In the genomic region with DNA sequence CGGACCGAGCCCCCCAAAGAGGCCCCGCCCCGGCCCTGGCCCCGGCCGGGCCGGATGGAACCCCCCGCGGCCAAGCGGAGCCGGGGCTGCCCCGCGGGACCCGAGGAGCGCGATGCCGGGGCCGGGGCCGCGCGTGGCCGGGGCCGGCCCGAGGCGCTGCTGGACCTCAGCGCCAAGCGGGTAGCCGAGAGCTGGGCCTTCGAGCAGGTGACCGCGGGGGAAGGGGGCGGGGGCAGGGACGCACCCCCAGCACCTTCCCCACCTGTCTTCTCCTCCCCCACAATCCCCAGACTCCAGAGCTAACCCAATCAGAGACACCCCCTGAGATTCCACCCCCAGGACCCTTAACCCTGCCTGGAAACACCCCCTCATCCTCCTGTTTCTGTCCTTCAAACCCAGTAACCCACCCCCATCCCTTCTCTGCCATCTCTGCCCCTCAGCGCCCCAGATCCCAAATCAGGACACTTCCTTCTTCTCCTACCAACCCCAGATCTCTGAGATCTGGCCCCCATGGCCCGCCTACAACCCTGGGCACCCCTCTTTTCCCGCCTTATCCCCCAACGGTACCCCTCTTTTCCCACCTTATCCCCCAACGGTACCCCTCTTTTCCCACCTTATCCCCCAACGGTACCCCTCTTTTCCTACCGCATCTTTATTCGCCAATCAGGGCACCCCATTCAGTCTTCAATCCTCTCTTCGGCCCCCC, we compare ENCODE assay signal across 8 cellular contexts. TPM values are rescaled to one million over a fixed set of nuclear protein-coding genes. Genes with fewer than 3 reads are reported as not detected.
DNase-seq lines count a peak whose midpoint lies in the region; ATAC-seq and TF ChIP-seq lines count a peak whose summit lies in the region.

No MANE protein-coding gene starts in this region.

- no peaks in the 10 kb centered on the region for H3K4me1 ChIP-seq in BE2C

- H3K9me3 ChIP-seq in BE2C: no peaks in the 10 kb centered on the region

- no peaks in the 10 kb centered on the region for H3K27me3 ChIP-seq in BE2C

- H3K36me3 ChIP-seq in BE2C: no peaks in the 10 kb centered on the region

- no peaks in the 10 kb centered on the region for H3K9me3 Mint-ChIP-seq in activated T-helper 2 cell treated with anti-CD3 and anti-CD28 coated beads, Interferon-gamma antibody, Interleukin-2, Interleukin-4, amounts not matched to agents 10 μg/mL and 5 μg/mL and 100 μg/mL, durations not matched to agents 14 hours and 24 hours and 36 hours

- peak overlapping the region; percentile 80 for H3K4me3 Mint-ChIP-seq in activated T-helper 2 cell treated with anti-CD3 and anti-CD28 coated beads, Interferon-gamma antibody, Interleukin-2, Interleukin-4, amounts not matched to agents 10 μg/mL and 5 μg/mL and 100 μg/mL, durations not matched to agents 14 hours and 24 hours and 36 hours (ENCODE audit: low read depth)

- intact Hi-C loops in activated T-helper 2 cell treated with anti-CD3 and anti-CD28 coated beads, Interferon-gamma antibody, Interleukin-2, Interleukin-4, amounts not matched to agents 10 μg/mL and 5 μg/mL and 100 μg/mL, durations not matched to agents 14 hours and 24 hours and 36 hours (cut with micrococcal nuclease): loop anchor here (1.0 kb wide), 2 partner anchors 21 to 38 kb away; partner anchors contain the start of gene C19orf53

- H3K27ac Mint-ChIP-seq in activated T-helper 2 cell treated with anti-CD3 and anti-CD28 coated beads, Interferon-gamma antibody, Interleukin-2, Interleukin-4, amounts not matched to agents 10 μg/mL and 5 μg/mL and 100 μg/mL, durations not matched to agents 14 hours and 24 hours and 36 hours: peak overlapping the region; percentile 62

- H3K36me3 Mint-ChIP-seq in activated T-helper 2 cell treated with anti-CD3 and anti-CD28 coated beads, Interferon-gamma antibody, Interleukin-2, Interleukin-4, amounts not matched to agents 10 μg/mL and 5 μg/mL and 100 μg/mL, durations not matched to agents 14 hours and 24 hours and 36 hours (ENCODE audit: low read depth): peaks cover 2% of the 10 kb centered on the region

- H3K27me3 Mint-ChIP-seq in activated T-helper 2 cell treated with anti-CD3 and anti-CD28 coated beads, Interferon-gamma antibody, Interleukin-2, Interleukin-4, amounts not matched to agents 10 μg/mL and 5 μg/mL and 100 μg/mL, durations not matched to agents 14 hours and 24 hours and 36 hours (ENCODE audit: low read depth): no peaks in the 10 kb centered on the region

- ATAC-seq in GM19043 (IDR thresholded peaks at IDR 0.05; ENCODE audit: low read depth, unreplicated experiment) (peak; percentile 28), HG03280 (IDR thresholded peaks at IDR 0.05; ENCODE audit: unreplicated experiment) (peak; percentile 35)

- H3K27ac ChIP-seq in skin epidermis: peak overlapping the region; percentile 77 to 97 (median 89)

- TF ChIP-seq CTCF in BE2C (IDR thresholded peaks at IDR 0.05; ENCODE audit: low read depth, low read length): no peak

- H3K4me3 ChIP-seq in BE2C (ENCODE audit: low read depth, low read length) (peak overlapping the region; percentile 72), iPS-11a (ENCODE audit: low read depth, low read length) (peak overlapping the region; percentile 67), skin epidermis (peak overlapping the region; percentile 49 to 82 (median 75))

- peaks cover 15% of the 10 kb centered on the region for H3K4me1 Mint-ChIP-seq in activated T-helper 2 cell treated with anti-CD3 and anti-CD28 coated beads, Interferon-gamma antibody, Interleukin-2, Interleukin-4, amounts not matched to agents 10 μg/mL and 5 μg/mL and 100 μg/mL, durations not matched to agents 14 hours and 24 hours and 36 hours (ENCODE audit: low read depth)

- DNase-seq in BE2C (no peak), NCI-H187 (lab: John Stamatoyannopoulos, UW) (no peak), H4 (ENCODE audit: low spot score) (no peak)
- no peak for DNase-seq in activated T-helper 2 cell treated with anti-CD3 and anti-CD28 coated beads, Interferon-gamma antibody, Interleukin-2, Interleukin-4, amounts not matched to agents 10 μg/mL and 5 μg/mL and 100 μg/mL, durations not matched to agents 14 hours and 24 hours and 36 hours (ENCODE audit: low spot score)

RNA-seq across cellular contexts. Expression of gene ZSWIM4, which starts 0.5 kb away (rescaled TPM):
- 13.4 TPM for polyA plus RNA-seq in BE2C (2012; ENCODE audit: insufficient read depth, insufficient read length, low read depth)
- 9.8 and 10.6 TPM in 2 replicates for total RNA-seq in activated T-helper 2 cell treated with anti-CD3 and anti-CD28 coated beads, Interferon-gamma antibody, Interleukin-2, Interleukin-4, amounts not matched to agents 10 μg/mL and 5 μg/mL and 100 μg/mL, durations not matched to agents 14 hours and 24 hours and 36 hours
- 1.3 and 5.7 TPM in 2 replicates for total RNA-seq in H4 (2014; rRNA removed; shearing (Covaris generic))

RNA-seq across cellular contexts. Expression of gene C19orf53, which starts 21.5 kb away (rescaled TPM):
- polyA plus RNA-seq in BE2C (2012; ENCODE audit: insufficient read depth, insufficient read length, low read depth): 918 TPM
- 131 and 137 TPM in 2 replicates for total RNA-seq in activated T-helper 2 cell treated with anti-CD3 and anti-CD28 coated beads, Interferon-gamma antibody, Interleukin-2, Interleukin-4, amounts not matched to agents 10 μg/mL and 5 μg/mL and 100 μg/mL, durations not matched to agents 14 hours and 24 hours and 36 hours
- total RNA-seq in H4 (2014; rRNA removed; shearing (Covaris generic)): 306 and 385 TPM in 2 replicates

RNA-seq across cellular contexts. Expression of gene MRI1, which starts 31.4 kb away (rescaled TPM):
- 15.3 TPM for polyA plus RNA-seq in BE2C (2012; ENCODE audit: insufficient read depth, insufficient read length, low read depth)
- total RNA-seq in activated T-helper 2 cell treated with anti-CD3 and anti-CD28 coated beads, Interferon-gamma antibody, Interleukin-2, Interleukin-4, amounts not matched to agents 10 μg/mL and 5 μg/mL and 100 μg/mL, durations not matched to agents 14 hours and 24 hours and 36 hours: 41.6 and 42.3 TPM in 2 replicates
- total RNA-seq in H4 (2014; rRNA removed; shearing (Covaris generic)): 19.8 and 31.9 TPM in 2 replicates
